8 cellular contexts compared by ENCODE assay signal in genomic region chr14:20782280-20782890, GRCh38. TPM values are rescaled to one million over a fixed set of nuclear protein-coding genes. Genes with fewer than 3 reads are reported as not detected.
DNase-seq lines count a peak whose midpoint lies in the region; ATAC-seq and TF ChIP-seq lines count a peak whose summit lies in the region.

No MANE protein-coding gene starts in this region.

- CTCF ChIA-PET in activated CD4-positive, alpha-beta T cell treated with anti-CD3 and anti-CD28 coated beads for 36 hours (lab: Charles Lee), result interaction anchor here (0.6 to 1.3 kb wide), 4 partner anchors 26 to 439 kb away, joined by 3 to 4 read pairs (median 4); partner anchors contain the start of gene PARP2
- CTCF ChIA-PET in mammary epithelial cell (lab: Charles Lee; ENCODE audit: low non-redundant PET), result no interaction called here

- no TSS peak for BruUV-seq in mammary epithelial cell (replicated peaks; lab: Mats Ljungman, UMichigan)

- peak overlapping the region; percentile 77 for H3K27ac Mint-ChIP-seq in activated CD4-positive, alpha-beta T cell treated with anti-CD3 and anti-CD28 coated beads for 36 hours
- H3K27ac Mint-ChIP-seq in progenitor cell of endocrine pancreas, result peak overlapping the region; percentile 22

- H3K9ac ChIP-seq in HUES6 (ENCODE audit: low read length) (peak overlapping the region; percentile 14), mammary epithelial cell (ENCODE audit: insufficient read depth, low read length) (no peak overlapping the region)

- H3K79me2 ChIP-seq in mammary epithelial cell (ENCODE audit: insufficient read depth, low read length), result no peaks in the 10 kb centered on the region

- peak; percentile 14 for DNase-seq in activated CD4-positive, alpha-beta T cell treated with anti-CD3 and anti-CD28 coated beads for 36 hours
- no peak for DNase-seq in activated CD4-positive, alpha-beta T cell treated with anti-CD3 and anti-CD28 coated beads, Interleukin-2, amount 50 U/mL, for 1 hour
- no peak for DNase-seq in coronary artery (ENCODE audit: low spot score)
- DNase-seq in progenitor cell of endocrine pancreas (ENCODE audit: low spot score, unreplicated experiment), result no peak
- no peak for DNase-seq in uterus
- DNase-seq in foreskin fibroblast, result no peak
- DNase-seq in mammary epithelial cell, result no peak

- in situ Hi-C loops in mammary epithelial cell (cut with MboI; ENCODE audit: low sequenced_read_pairs in 2 of 2), result no loop called here

- peaks cover 26% of the 10 kb centered on the region for H3K4me1 Mint-ChIP-seq in activated CD4-positive, alpha-beta T cell treated with anti-CD3 and anti-CD28 coated beads for 36 hours
- peaks cover 13% of the 10 kb centered on the region for H3K4me1 Mint-ChIP-seq in progenitor cell of endocrine pancreas (ENCODE audit: low read depth)

- peak; percentile 57 for ATAC-seq in activated CD4-positive, alpha-beta T cell treated with anti-CD3 and anti-CD28 coated beads for 36 hours

- 50% methylated on average over 5 of the region's 5 CpGs for WGBS in mammary epithelial cell (ENCODE audit: low coverage, missing lambda C conversion rate)

- H3K9me3 ChIP-seq in HUES6 (ENCODE audit: control insufficient read depth, insufficient read depth, low read depth, low read length), result no peaks in the 10 kb centered on the region
- no peaks in the 10 kb centered on the region for H3K9me3 ChIP-seq in uterus
- H3K9me3 ChIP-seq in mammary epithelial cell (replicated peaks; ENCODE audit: insufficient read depth, low read length), result no peaks in the 10 kb centered on the region

- TF ChIP-seq POLR2A in uterus (IDR thresholded peaks at IDR 0.05), result no peak

- no peaks in the 10 kb centered on the region for H3K36me3 Mint-ChIP-seq in activated CD4-positive, alpha-beta T cell treated with anti-CD3 and anti-CD28 coated beads for 36 hours (ENCODE audit: low read depth)
- no peaks in the 10 kb centered on the region for H3K36me3 Mint-ChIP-seq in progenitor cell of endocrine pancreas (ENCODE audit: insufficient read depth)

- H3K9me3 Mint-ChIP-seq in activated CD4-positive, alpha-beta T cell treated with anti-CD3 and anti-CD28 coated beads for 36 hours (ENCODE audit: low read depth), result no peaks in the 10 kb centered on the region
- H3K9me3 Mint-ChIP-seq in progenitor cell of endocrine pancreas (ENCODE audit: low read depth), result no peaks in the 10 kb centered on the region

- H3K27ac ChIP-seq in HUES6 (ENCODE audit: low read depth, low read length) (peak overlapping the region; percentile 41; the same call in 1 of the 2 replicates), coronary artery (peak overlapping the region in 1 of 2 donors; percentile 71), uterus (peak overlapping the region in 1 of 2 donors; percentile 22), mammary epithelial cell (ENCODE audit: insufficient read depth, low read depth, low read length) (no peak overlapping the region)

- H2AFZ ChIP-seq in mammary epithelial cell (ENCODE audit: low read depth, low read length), result no peak overlapping the region

- H3K4me2 ChIP-seq in mammary epithelial cell (ENCODE audit: insufficient read depth, low read depth, low read length), result no peak overlapping the region

- dilution Hi-C loops in mammary epithelial cell (cut with HindIII; ENCODE audit: low sequenced_read_pairs), result loop anchor here (5.0 kb wide), 2 partner anchors 70 to 90 kb away; no protein-coding TSS in a partner anchor

- H4K20me1 ChIP-seq in mammary epithelial cell (ENCODE audit: insufficient read depth, low read length), result no peaks in the 10 kb centered on the region

- H3K27me3 ChIP-seq in HUES6 (ENCODE audit: control insufficient read depth, insufficient read depth, low read length) (no peaks in the 10 kb centered on the region), uterus (no peaks in the 10 kb centered on the region), mammary epithelial cell (ENCODE audit: insufficient read depth, low read length) (no peaks in the 10 kb centered on the region)

- POLR2A ChIA-PET in activated CD4-positive, alpha-beta T cell treated with anti-CD3 and anti-CD28 coated beads for 36 hours (lab: Charles Lee), result no interaction called here

- peak overlapping the region; percentile 39 for H3K4me3 Mint-ChIP-seq in activated CD4-positive, alpha-beta T cell treated with anti-CD3 and anti-CD28 coated beads for 36 hours
- no peak overlapping the region for H3K4me3 Mint-ChIP-seq in progenitor cell of endocrine pancreas (ENCODE audit: low read depth)

- TF ChIP-seq CTCF in coronary artery (IDR thresholded peaks at IDR 0.05) (no peak), progenitor cell of endocrine pancreas (IDR thresholded peaks at IDR 0.05; ENCODE audit: unreplicated experiment) (no peak), uterus (IDR thresholded peaks at IDR 0.05) (no peak), foreskin fibroblast (IDR thresholded peaks at IDR 0.05; ENCODE audit: low read depth, low read length) (no peak), mammary epithelial cell (conservative IDR thresholded peaks at IDR 0.05 in 1 of 2, IDR thresholded peaks at IDR 0.05 in 1 of 2; ENCODE audit: extremely low read depth in 1 of 2, insufficient read depth in 1 of 2, low read depth in 1 of 2, low read length in 2 of 2) (no peak)

- peaks cover 37% of the 10 kb centered on the region for H3K4me1 ChIP-seq in HUES6 (ENCODE audit: control insufficient read depth, insufficient read depth, low read length)
- no peaks in the 10 kb centered on the region for H3K4me1 ChIP-seq in uterus
- no peaks in the 10 kb centered on the region for H3K4me1 ChIP-seq in mammary epithelial cell (ENCODE audit: insufficient read depth, low read length)

- H3K4me3 ChIP-seq in HUES6 (ENCODE audit: low read depth, low read length) (peak overlapping the region; percentile 0; the same call in 1 of the 2 replicates), coronary artery (peak overlapping the region; percentile 52), uterus (no peak overlapping the region), foreskin fibroblast (ENCODE audit: low read depth in 1 of 2, low read length in 2 of 2) (no peak overlapping the region), mammary epithelial cell (replicated peaks in 1 of 3; ENCODE audit: insufficient read depth in 1 of 3, low read depth in 2 of 3, low read length in 3 of 3) (no peak overlapping the region)

- H3K36me3 ChIP-seq in HUES6 (ENCODE audit: control insufficient read depth, insufficient read depth, low read length) (no peaks in the 10 kb centered on the region), uterus (no peaks in the 10 kb centered on the region), mammary epithelial cell (ENCODE audit: insufficient read depth, low read length) (no peaks in the 10 kb centered on the region)

- intact Hi-C loops in activated CD4-positive, alpha-beta T cell treated with anti-CD3 and anti-CD28 coated beads for 36 hours (cut with DNase I, micrococcal nuclease), result no loop called here
- intact Hi-C loops in uterus (cut with DNase I; ENCODE audit: low total_unique reads), result no loop called here
- intact Hi-C loops in mammary epithelial cell (cut with micrococcal nuclease), result no loop called here

- no peaks in the 10 kb centered on the region for H3K27me3 Mint-ChIP-seq in activated CD4-positive, alpha-beta T cell treated with anti-CD3 and anti-CD28 coated beads for 36 hours
- H3K27me3 Mint-ChIP-seq in progenitor cell of endocrine pancreas, result no peaks in the 10 kb centered on the region

RNA-seq across cellular contexts. Expression of gene RNASE6, which starts 1.3 kb away (rescaled TPM):
- total RNA-seq in activated CD4-positive, alpha-beta T cell treated with anti-CD3 and anti-CD28 coated beads for 36 hours, result under 1 TPM; 0.46 to 0.62 TPM
- total RNA-seq in progenitor cell of endocrine pancreas, result not detected in 2 replicates
- 1 to 10 TPM in 3 of 4 donors, under 1 TPM in 1; 0.77 to 4.2 (median 3.7) TPM for total RNA-seq in uterus
- total RNA-seq in mammary epithelial cell, result not detected
- not detected for polyA plus RNA-seq in mammary epithelial cell
- not detected for polyA minus RNA-seq in mammary epithelial cell

RNA-seq across cellular contexts. Expression of gene EDDM3B, which starts 14.2 kb away (rescaled TPM):
- total RNA-seq in activated CD4-positive, alpha-beta T cell treated with anti-CD3 and anti-CD28 coated beads for 36 hours, result not detected
- not detected in 2 replicates for total RNA-seq in progenitor cell of endocrine pancreas
- total RNA-seq in uterus, result not detected
- not detected for total RNA-seq in mammary epithelial cell
- not detected for polyA plus RNA-seq in mammary epithelial cell
- polyA minus RNA-seq in mammary epithelial cell, result not detected

RNA-seq across cellular contexts. Expression of gene RNASE1, which starts 20.3 kb away (rescaled TPM):
- total RNA-seq in activated CD4-positive, alpha-beta T cell treated with anti-CD3 and anti-CD28 coated beads for 36 hours, result not detected
- total RNA-seq in progenitor cell of endocrine pancreas, result 4.5 and 7.1 TPM in 2 replicates
- 100 to 1,000 TPM; 107 to 299 (median 167) TPM for total RNA-seq in uterus
- total RNA-seq in mammary epithelial cell, result not detected
- not detected for polyA plus RNA-seq in mammary epithelial cell
- polyA minus RNA-seq in mammary epithelial cell, result not detected

RNA-seq across cellular contexts. Expression of gene EDDM3A, which starts 36.7 kb away (rescaled TPM):
- not detected for total RNA-seq in activated CD4-positive, alpha-beta T cell treated with anti-CD3 and anti-CD28 coated beads for 36 hours
- total RNA-seq in progenitor cell of endocrine pancreas, result not detected in 2 replicates
- total RNA-seq in uterus, result not detected
- not detected for total RNA-seq in mammary epithelial cell
- polyA plus RNA-seq in mammary epithelial cell, result not detected
- polyA minus RNA-seq in mammary epithelial cell, result not detected

Comparison
In these comparisons a context has a peak if more than half of its experiments do, and no peak if none do; other contexts are left out.
1. H3K4me3 ChIP-seq: peak in HUES6 (single experiment) and coronary artery (single experiment); none in uterus (0 of 2), foreskin fibroblast (0 of 2) and mammary epithelial cell (0 of 3).
2. RNA of gene RNASE1, which starts 20.3 kb away (total RNA-seq): 107 to 299 TPM in uterus; 4.5 to 7.1 TPM in progenitor cell of endocrine pancreas, not detected in activated CD4-positive, alpha-beta T cell treated with anti-CD3 and anti-CD28 coated beads for 36 hours and not detected in mammary epithelial cell; every median in the first group is over 10 times any median in the second.